9 cellular contexts compared by ENCODE assay signal in the genomic region with DNA sequence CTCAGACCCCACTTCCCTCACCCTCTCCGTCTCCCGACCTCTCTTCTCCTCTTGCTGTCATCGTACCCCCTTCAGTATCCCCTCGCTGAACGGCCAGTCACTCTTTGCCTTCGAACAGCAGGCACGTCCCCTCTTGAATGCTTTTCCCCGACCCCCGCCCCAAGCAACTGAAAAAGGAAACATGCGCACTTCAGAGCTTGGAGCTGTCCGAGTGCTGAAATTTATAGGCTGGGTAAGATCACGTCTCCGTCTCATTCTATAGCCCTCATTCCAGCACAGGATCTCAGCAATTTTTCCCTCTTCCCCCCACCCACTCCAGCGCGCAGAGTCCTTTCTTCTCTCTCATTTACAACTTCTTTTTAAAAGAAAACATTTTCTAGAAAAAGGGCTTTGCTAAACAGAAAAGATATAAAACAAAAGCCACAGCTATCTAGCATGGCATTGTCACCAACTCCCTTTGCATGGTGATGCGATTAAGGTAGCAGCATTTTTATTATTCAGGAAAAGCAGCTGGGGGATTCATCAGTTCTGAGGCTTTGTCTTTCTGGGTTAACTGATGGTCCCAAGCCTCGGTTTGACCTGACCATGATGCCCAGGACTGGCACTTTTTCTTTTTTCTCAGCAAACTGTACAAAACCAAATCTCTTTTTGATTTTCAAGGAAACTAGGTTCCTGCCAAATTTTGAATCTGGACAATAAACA. TPM values are rescaled to one million over a fixed set of nuclear protein-coding genes. Genes with fewer than 3 reads are reported as not detected.
DNase-seq lines count a peak whose midpoint lies in the region; ATAC-seq and TF ChIP-seq lines count a peak whose summit lies in the region.
"Had no signal": no experiment of that assay in that cellular context is flagged by ENCODE, and none has a peak within 500 bp of the region (broad histone marks: within the 10 kb centered on the region; RNA-seq: fewer than 3 reads in every experiment).

GLRA2 (plus strand) TSS at position 249 of the 702 bp plus-strand sequence. CDS start 522 bp downstream, outside the sequence.

- no peak for TF ChIP-seq EP300 in neural cell (conservative IDR thresholded peaks at IDR 0.05; ENCODE audit: poor library complexity, severe bottlenecking)

- H3K27ac ChIP-seq in colonic mucosa (no peak within 1 kb of the TSS), neural cell (ENCODE audit: low read length) (peak within 1 kb of the TSS; percentile 16), vagina (no peak within 1 kb of the TSS)
- H3K27ac ChIP-seq in CD8-positive, alpha-beta T cell (ENCODE audit: low read depth, low read length) = no peak within 1 kb of the TSS
- H3K27ac ChIP-seq: VCaP had no signal

- no peaks in the 10 kb centered on the region for H3K9me3 Mint-ChIP-seq in CD8-positive, alpha-beta T cell

- no peak within 1 kb of the TSS for H3K9ac ChIP-seq in colonic mucosa (ENCODE audit: low read depth in 2 of 2, low read length in 2 of 2)
- peak within 1 kb of the TSS; percentile 39 for H3K9ac ChIP-seq in neural cell (ENCODE audit: low read length)

- no peak for ATAC-seq in CD8-positive, alpha-beta T cell
- no peak for ATAC-seq in GM18907 (IDR thresholded peaks at IDR 0.05; ENCODE audit: unreplicated experiment)

- H3K4me1 ChIP-seq in colonic mucosa (no peaks in the 10 kb centered on the region), vagina (no peaks in the 10 kb centered on the region)
- no peaks in the 10 kb centered on the region for H3K4me1 ChIP-seq in CD8-positive, alpha-beta T cell (ENCODE audit: insufficient read depth, low read length)

- no peaks in the 10 kb centered on the region for H3K36me3 ChIP-seq in colonic mucosa
- H3K36me3 ChIP-seq in neural cell (ENCODE audit: insufficient read depth, low read length) = no peaks in the 10 kb centered on the region
- H3K36me3 ChIP-seq in CD8-positive, alpha-beta T cell (ENCODE audit: insufficient read depth, low read length) = no peaks in the 10 kb centered on the region
- no peaks in the 10 kb centered on the region for H3K36me3 ChIP-seq in vagina

- H3F3A ChIP-seq in neural cell (ENCODE audit: insufficient read depth, low read length, poor library complexity, severe bottlenecking) = no peaks in the 10 kb centered on the region

- H3K9me3 ChIP-seq in colonic mucosa (no peaks in the 10 kb centered on the region), neural cell (ENCODE audit: low read length) (no peaks in the 10 kb centered on the region), vagina (no peaks in the 10 kb centered on the region)
- H3K9me3 ChIP-seq in CD8-positive, alpha-beta T cell (ENCODE audit: low read length) = no peaks in the 10 kb centered on the region

- peaks cover 3% of the 10 kb centered on the region for H3K27me3 Mint-ChIP-seq in CD8-positive, alpha-beta T cell (ENCODE audit: low read depth)

- no peak within 1 kb of the TSS for H3K4me3 Mint-ChIP-seq in CD8-positive, alpha-beta T cell

- no peak within 1 kb of the TSS for H2AFZ ChIP-seq in neural cell (ENCODE audit: low read depth, low read length)

- H4K20me1 ChIP-seq in neural cell (ENCODE audit: insufficient read depth) = no peaks in the 10 kb centered on the region

- peak; percentile 1 for DNase-seq in ELR (ENCODE audit: low read depth)
- DNase-seq in M059J (ENCODE audit: low read depth) = peak; percentile 7
- peak; percentile 52 for DNase-seq in colonic mucosa
- no peak for DNase-seq in CD8-positive, alpha-beta T cell
- DNase-seq in erythroblast (lab: John Stamatoyannopoulos, UW) = no peak
- no peak for DNase-seq in vagina (ENCODE audit: extremely low spot score in 2 of 2)

- TF ChIP-seq CTCF in colonic mucosa (IDR thresholded peaks at IDR 0.05) (no peak), neural cell (IDR thresholded peaks at IDR 0.05; ENCODE audit: poor library complexity, severe bottlenecking) (no peak), vagina (IDR thresholded peaks at IDR 0.05) (no peak)
- TF ChIP-seq CTCF in CD8-positive, alpha-beta T cell (IDR thresholded peaks at IDR 0.05) = no peak

- POLR2A ChIA-PET in CD8-positive, alpha-beta T cell (lab: Charles Lee) = no interaction called here

- H3K79me2 ChIP-seq in neural cell (replicated peaks; ENCODE audit: insufficient read depth, low read length) = no peaks in the 10 kb centered on the region

- intact Hi-C loops in colonic mucosa (cut with DNase I) = loop anchor here (5.0 kb wide), 1 partner anchor 477 kb away; no protein-coding TSS in a partner anchor
- intact Hi-C loops in CD8-positive, alpha-beta T cell (cut with DNase I, micrococcal nuclease) = loop anchor here (5.0 to 10.0 kb wide), 3 partner anchors 432 to 485 kb away; no protein-coding TSS in a partner anchor
- intact Hi-C loops in vagina (cut with DNase I) = no loop called here

- no peaks in the 10 kb centered on the region for H3K9me2 ChIP-seq in neural cell (ENCODE audit: insufficient read depth, low read length)

- TF ChIP-seq POLR2A in erythroblast (IDR thresholded peaks at IDR 0.05; ENCODE audit: low read length) (no peak), vagina (IDR thresholded peaks at IDR 0.05) (no peak)

- TF ChIP-seq RAD21 in neural cell (conservative IDR thresholded peaks at IDR 0.05) = no peak

- H3K27ac Mint-ChIP-seq in CD8-positive, alpha-beta T cell = no peak within 1 kb of the TSS

- peak within 1 kb of the TSS; percentile 25 for H3K4me2 ChIP-seq in neural cell (ENCODE audit: low read length)

- H3K4me1 Mint-ChIP-seq in CD8-positive, alpha-beta T cell (ENCODE audit: low read depth) = no peaks in the 10 kb centered on the region

- H3K36me3 Mint-ChIP-seq in CD8-positive, alpha-beta T cell = no peaks in the 10 kb centered on the region

- H3K27me3 ChIP-seq in colonic mucosa = no peaks in the 10 kb centered on the region
- H3K27me3 ChIP-seq in neural cell (ENCODE audit: insufficient read depth, low read depth, low read length) = no peaks in the 10 kb centered on the region
- H3K27me3 ChIP-seq in CD8-positive, alpha-beta T cell (ENCODE audit: insufficient read depth, low read length) = no peaks in the 10 kb centered on the region
- H3K27me3 ChIP-seq in vagina = no peaks in the 10 kb centered on the region

- H3K4me3 ChIP-seq in colonic mucosa (no peak within 1 kb of the TSS), neural cell (ENCODE audit: low read length) (peak within 1 kb of the TSS; percentile 61), vagina (no peak within 1 kb of the TSS)
- H3K4me3 ChIP-seq in CD8-positive, alpha-beta T cell (ENCODE audit: low read depth, low read length) = no peak within 1 kb of the TSS

- CTCF ChIA-PET in CD8-positive, alpha-beta T cell (lab: Charles Lee) = interaction anchor here (0.7 kb wide), 1 partner anchor 10 kb away, joined by 3 read pairs; no protein-coding TSS in a partner anchor

TF ChIP-seq in neural cell, 6 proteins besides CTCF, POLR2A, EP300 and RAD21:
- TF ChIP-seq POLR2AphosphoS5 (IDR thresholded peaks at IDR 0.05) (no peak), MXI1 (conservative IDR thresholded peaks at IDR 0.05; ENCODE audit: poor library complexity, severe bottlenecking) (no peak), EZH2 (IDR thresholded peaks at IDR 0.05; ENCODE audit: borderline replicate concordance, insufficient read depth, low read length, poor library complexity, severe bottlenecking) (no peak), TAF1 (IDR thresholded peaks at IDR 0.05; ENCODE audit: low read depth) (no peak), REST (IDR thresholded peaks at IDR 0.05; ENCODE audit: borderline replicate concordance) (peak; percentile 78), SMC3 (conservative IDR thresholded peaks at IDR 0.05; ENCODE audit: poor library complexity) (no peak)

RNA-seq across cellular contexts. Expression of gene GLRA2, which starts in this region (rescaled TPM):
- total RNA-seq in M059J (2014; rRNA removed; shearing (Covaris generic)) = not detected in 2 replicates
- total RNA-seq in colonic mucosa (under 1 TPM; 0.35 to 0.49 TPM), vagina (not detected)
- 18.6 and 19.2 TPM in 2 replicates for polyA plus RNA-seq in neural cell
- 23.6 and 28.0 TPM in 2 replicates for polyA minus RNA-seq in neural cell
- not detected for total RNA-seq in CD8-positive, alpha-beta T cell

Comparison
In these comparisons a context has a peak if more than half of its experiments do, and no peak if none do; other contexts are left out.
1. Peak in DNase-seq in M059J; RNA of the gene not detected or under 1 TPM.
2. Peak in DNase-seq in colonic mucosa; RNA of the gene not detected or under 1 TPM.